7 cellular contexts compared by ENCODE assay signal in genomic region chr22:34861787-34862186, GRCh38.
"Had no signal": no experiment of that assay in that cellular context is flagged by ENCODE, and none has a peak within 500 bp of the region (broad histone marks: within the 10 kb centered on the region; RNA-seq: fewer than 3 reads in every experiment).

No MANE protein-coding gene starts in this region.

- DNase-seq: GDM1, GF-D8 had no signal

- FAIRE-seq: G401.6, GM12891, GM12892, GM18507, GM19239 had no signal
